Comparison of ENCODE assay signal across 19 cellular contexts in genomic region chr10:64977912-64978311, GRCh38.
A peak's percentile ranks its signal among the peaks of the same experiment; 100 is the strongest.
DNase-seq lines count a peak whose midpoint lies in the region; ATAC-seq, FAIRE-seq and TF ChIP-seq lines count a peak whose summit lies in the region.
"Had no signal": no experiment of that assay in that cellular context is flagged by ENCODE, and none has a peak within 500 bp of the region (broad histone marks: within the 10 kb centered on the region; RNA-seq: fewer than 3 reads in every experiment).

No MANE protein-coding gene starts in this region.

- H3K9me3 Mint-ChIP-seq in HFFc6: peaks cover 19% of the 10 kb centered on the region
- H3K9me3 Mint-ChIP-seq in mesothelial cell of epicardium: no peaks in the 10 kb centered on the region
- peaks cover 8% of the 10 kb centered on the region for H3K9me3 Mint-ChIP-seq in activated T-cell treated with anti-CD3 and anti-CD28 coated beads, Interleukin-2, amount 50 U/mL, for 24 hours
- H3K9me3 Mint-ChIP-seq: H9, memory B cell, WTC11 had no signal

- H3K4me3 ChIP-seq in fibroblast of pulmonary artery (replicated peaks; ENCODE audit: low read depth, low read length) (no peak overlapping the region), psoas muscle (no peak overlapping the region)
- H3K4me3 ChIP-seq: BLaER1 had no signal

- no peak overlapping the region for H3K27ac ChIP-seq in psoas muscle
- H3K27ac ChIP-seq: BLaER1, RWPE1 had no signal

- FAIRE-seq in RCC 7860 (lab: Jason Lieb, UNC): peak; percentile 45
- FAIRE-seq: GM18507 had no signal

- TF ChIP-seq CTCF in HFFc6 (IDR thresholded peaks at IDR 0.05): peak; percentile 38; the same call in 1 of the 2 replicates
- TF ChIP-seq CTCF in fibroblast of pulmonary artery (IDR thresholded peaks at IDR 0.05; ENCODE audit: low read length, missing control alignments): no peak
- peak; percentile 6 for TF ChIP-seq CTCF in psoas muscle (IDR thresholded peaks at IDR 0.05)
- no peak for TF ChIP-seq CTCF in mesothelial cell of epicardium (IDR thresholded peaks at IDR 0.05; ENCODE audit: unreplicated experiment)

- H3K4me1 Mint-ChIP-seq in HFFc6 (ENCODE audit: low read depth) (no peaks in the 10 kb centered on the region), mesothelial cell of epicardium (no peaks in the 10 kb centered on the region)
- H3K4me1 Mint-ChIP-seq in activated T-cell treated with anti-CD3 and anti-CD28 coated beads, Interleukin-2, amount 50 U/mL, for 24 hours (ENCODE audit: low read depth): no peaks in the 10 kb centered on the region
- H3K4me1 Mint-ChIP-seq: H9, memory B cell, WTC11 had no signal

- H3K27ac Mint-ChIP-seq in HFFc6 (no peak overlapping the region), mesothelial cell of epicardium (no peak overlapping the region)
- H3K27ac Mint-ChIP-seq in activated T-cell treated with anti-CD3 and anti-CD28 coated beads, Interleukin-2, amount 50 U/mL, for 24 hours: no peak overlapping the region
- H3K27ac Mint-ChIP-seq: H9, memory B cell, WTC11 had no signal

- H3K36me3 Mint-ChIP-seq in HFFc6 (ENCODE audit: low read depth) (no peaks in the 10 kb centered on the region), mesothelial cell of epicardium (no peaks in the 10 kb centered on the region)
- no peaks in the 10 kb centered on the region for H3K36me3 Mint-ChIP-seq in activated T-cell treated with anti-CD3 and anti-CD28 coated beads, Interleukin-2, amount 50 U/mL, for 24 hours (ENCODE audit: low read depth)
- H3K36me3 Mint-ChIP-seq: memory B cell, WTC11 had no signal

- DNase-seq in HFFc6: no peak
- no peak for DNase-seq in RCC 7860 (ENCODE audit: low spot score)
- DNase-seq in fibroblast of pulmonary artery (ENCODE audit: low read depth): peak; percentile 2
- DNase-seq in psoas muscle: no peak
- no peak for DNase-seq in mesothelial cell of epicardium (ENCODE audit: low spot score in 2 of 2, unreplicated experiment in 2 of 2)
- no peak for DNase-seq in activated T-cell treated with anti-CD3 and anti-CD28 coated beads, Interleukin-2, amount 50 U/mL, for 24 hours
- DNase-seq: activated effector memory CD4-positive, alpha-beta T cell treated with Interleukin-2 at 50 U/mL for 16 hours; DMS79; H9; NCI-H2029 treated with DMSO at 0.1 percent for 48 hours; NCI-H748 treated with DMSO at 0.1 percent for 48 hours; stimulated activated CD4-positive, alpha-beta T cell treated with anti-CD3 and anti-CD28 coated beads, Interleukin-4, amount 100 ng/mL, for 24 hours; stimulated activated CD8-positive, alpha-beta memory T cell treated with anti-CD3 and anti-CD28 coated beads, Interleukin-4, amount 100 ng/mL, for 48 hours had no signal

- intact Hi-C loops in psoas muscle (cut with DNase I): no loop called here

- H3K36me3 ChIP-seq in psoas muscle (ENCODE audit: insufficient read depth in 1 of 2, low read depth in 1 of 2): no peaks in the 10 kb centered on the region
- H3K36me3 ChIP-seq: BLaER1 had no signal

- H3K9me3 ChIP-seq in psoas muscle: no peaks in the 10 kb centered on the region
- H3K9me3 ChIP-seq: BLaER1 had no signal

- no peaks in the 10 kb centered on the region for H3K4me1 ChIP-seq in psoas muscle
- H3K4me1 ChIP-seq: BLaER1 had no signal

- no peaks in the 10 kb centered on the region for H3K27me3 ChIP-seq in psoas muscle (ENCODE audit: insufficient read depth in 3 of 3, low read length in 2 of 3)
- H3K27me3 ChIP-seq: BLaER1 had no signal

- H3K27me3 Mint-ChIP-seq in HFFc6 (ENCODE audit: insufficient read depth) (no peaks in the 10 kb centered on the region), mesothelial cell of epicardium (ENCODE audit: low read depth) (no peaks in the 10 kb centered on the region)
- H3K27me3 Mint-ChIP-seq in activated T-cell treated with anti-CD3 and anti-CD28 coated beads, Interleukin-2, amount 50 U/mL, for 24 hours: no peaks in the 10 kb centered on the region
- H3K27me3 Mint-ChIP-seq: memory B cell had no signal

- ATAC-seq in psoas muscle (no peak), GM21367 (IDR thresholded peaks at IDR 0.05; ENCODE audit: unreplicated experiment) (no peak)
- ATAC-seq: WTC11 had no signal

- no peak overlapping the region for H3K4me3 Mint-ChIP-seq in HFFc6
- H3K4me3 Mint-ChIP-seq in mesothelial cell of epicardium: no peak overlapping the region
- H3K4me3 Mint-ChIP-seq in activated T-cell treated with anti-CD3 and anti-CD28 coated beads, Interleukin-2, amount 50 U/mL, for 24 hours: no peak overlapping the region
- H3K4me3 Mint-ChIP-seq: H9, memory B cell, WTC11 had no signal

Comparison
In these comparisons a context has a peak if more than half of its experiments do, and no peak if none do; other contexts are left out.
1. CTCF ChIP-seq: peak in HFFc6 (single experiment) and psoas muscle (single experiment); none in fibroblast of pulmonary artery (single experiment) and mesothelial cell of epicardium (single experiment).